Comparison of ENCODE assay signal across 24 cellular contexts in the genomic region with DNA sequence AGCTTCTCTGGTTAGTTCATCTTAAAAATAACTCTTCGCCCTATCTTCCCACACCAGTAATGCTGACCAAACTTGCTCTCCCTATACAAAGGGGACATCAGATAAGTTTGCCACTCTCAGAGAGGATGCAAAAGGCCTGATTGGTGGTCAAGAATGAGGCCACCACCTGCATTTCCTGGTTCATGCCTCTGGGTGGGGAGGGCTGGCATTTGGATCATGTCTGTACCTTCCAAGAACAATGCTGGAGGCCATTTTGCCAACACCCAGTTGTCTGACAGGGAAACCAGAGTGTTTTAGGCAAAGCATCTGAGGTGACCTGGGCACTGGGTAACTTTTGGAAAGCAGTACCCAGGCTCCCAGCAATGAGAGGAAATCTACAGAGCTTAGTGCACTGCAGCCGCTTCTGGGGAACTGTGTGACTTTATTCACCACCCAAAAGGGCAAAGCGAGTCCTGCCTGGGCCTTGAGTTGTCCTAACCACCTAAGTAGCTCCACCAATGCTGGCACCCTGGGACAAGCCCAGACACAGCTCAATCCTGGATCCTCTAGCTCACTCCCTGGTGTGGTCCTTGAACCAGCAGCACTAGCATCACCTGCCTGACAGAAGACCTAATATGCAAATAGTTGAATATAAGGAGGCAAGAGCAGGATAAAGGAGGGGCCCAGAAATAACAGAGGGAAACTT. TPM values are rescaled to one million over a fixed set of nuclear protein-coding genes. Genes with fewer than 3 reads are reported as not detected.
"Had no signal": no experiment of that assay in that cellular context is flagged by ENCODE, and none has a peak within 500 bp of the region (broad histone marks: within the 10 kb centered on the region; RNA-seq: fewer than 3 reads in every experiment).

No MANE protein-coding gene starts in this region.

- DNase-seq: activated B cell treated with CpG ODN at 0.5 μM for 24 hours; activated CD4-positive, alpha-beta T cell treated with anti-CD3 and anti-CD28 coated beads for 36 hours; activated CD4-positive, alpha-beta T cell treated with anti-CD3 and anti-CD28 coated beads, Interleukin-2, amount 50 U/mL, for 4 hours; activated effector memory CD4-positive, alpha-beta T cell treated with anti-CD3 and anti-CD28 coated beads, Interleukin-2, amount 50 U/mL, for 16 hours; activated naive CD4-positive, alpha-beta T cell treated with anti-CD3 and anti-CD28 coated beads, Interleukin-2, amount 10 ng/mL, durations not matched to agents 7 days and 5 days; activated T-cell treated with anti-CD3 and anti-CD28 coated beads for 4 hours; amygdala; cerebellar nuclear complex; cortex of kidney; foreskin keratinocyte; left lung; natural killer cell; ovary; psoas muscle; right cardiac atrium; stimulated activated CD4-positive, alpha-beta T cell treated with anti-CD3 and anti-CD28 coated beads, Interleukin-4, amount 100 ng/mL, for 24 hours; stimulated activated naive CD8-positive, alpha-beta T cell treated with anti-CD3 and anti-CD28 coated beads, Interleukin-15, amount 100 ng/mL, for 72 hours had no signal

- H3K9me3 Mint-ChIP-seq: activated B cell treated with CpG ODN at 0.5 μM for 24 hours; activated naive CD4-positive, alpha-beta T cell treated with anti-CD3 and anti-CD28 coated beads, Interleukin-2, amount 10 ng/mL, durations not matched to agents 7 days and 5 days; mesothelial cell of epicardium; natural killer cell; stimulated activated naive CD8-positive, alpha-beta T cell treated with anti-CD3 and anti-CD28 coated beads, Interleukin-15, amount 100 ng/mL, for 72 hours had no signal

- H3K4me1 Mint-ChIP-seq: activated B cell treated with CpG ODN at 0.5 μM for 24 hours; activated naive CD4-positive, alpha-beta T cell treated with anti-CD3 and anti-CD28 coated beads, Interleukin-2, amount 10 ng/mL, durations not matched to agents 7 days and 5 days had no signal

- ATAC-seq: activated CD4-positive, alpha-beta T cell treated with anti-CD3 and anti-CD28 coated beads for 36 hours; foreskin keratinocyte; left lung; natural killer cell; psoas muscle; right cardiac atrium; stimulated activated naive CD8-positive, alpha-beta T cell treated with anti-CD3 and anti-CD28 coated beads, Interleukin-15, amount 100 ng/mL, for 72 hours had no signal

- H3K4me3 Mint-ChIP-seq: activated B cell treated with CpG ODN at 0.5 μM for 24 hours; activated CD4-positive, alpha-beta T cell treated with anti-CD3 and anti-CD28 coated beads for 36 hours; activated naive CD4-positive, alpha-beta T cell treated with anti-CD3 and anti-CD28 coated beads, Interleukin-2, amount 10 ng/mL, durations not matched to agents 7 days and 5 days; mesothelial cell of epicardium; natural killer cell; stimulated activated naive CD8-positive, alpha-beta T cell treated with anti-CD3 and anti-CD28 coated beads, Interleukin-15, amount 100 ng/mL, for 72 hours had no signal

- H3K36me3 Mint-ChIP-seq: activated naive CD4-positive, alpha-beta T cell treated with anti-CD3 and anti-CD28 coated beads, Interleukin-2, amount 10 ng/mL, durations not matched to agents 7 days and 5 days; mesothelial cell of epicardium; natural killer cell had no signal

- H3K27ac Mint-ChIP-seq: activated B cell treated with CpG ODN at 0.5 μM for 24 hours; activated CD4-positive, alpha-beta T cell treated with anti-CD3 and anti-CD28 coated beads for 36 hours; activated naive CD4-positive, alpha-beta T cell treated with anti-CD3 and anti-CD28 coated beads, Interleukin-2, amount 10 ng/mL, durations not matched to agents 7 days and 5 days; mesothelial cell of epicardium; natural killer cell; stimulated activated naive CD8-positive, alpha-beta T cell treated with anti-CD3 and anti-CD28 coated beads, Interleukin-15, amount 100 ng/mL, for 72 hours had no signal

RNA-seq across cellular contexts. Expression of a gene that starts 35.1 kb away (rescaled TPM):
- total RNA-seq: activated B cell treated with CpG ODN at 0.5 μM for 24 hours; activated CD4-positive, alpha-beta T cell treated with anti-CD3 and anti-CD28 coated beads for 36 hours; activated CD8-positive, alpha-beta memory T cell treated with anti-CD3 and anti-CD28 coated beads for 36 hours; foreskin keratinocyte; glomerular endothelial cell; kidney epithelial cell; lung microvascular endothelial cell; mesothelial cell of epicardium; natural killer cell; psoas muscle; right cardiac atrium; T-helper 2 cell treated with Interferon-gamma antibody and Interleukin-4, amounts not matched to agents 100 ng/mL and 5 ng/mL, for 36 hours; tibial nerve had no signal
- polyA plus RNA-seq: foreskin keratinocyte, right cardiac atrium had no signal
